In genomic region chr20:54013397-54013941, GRCh38 we compare ENCODE assay signal across 23 cellular contexts. TPM values are rescaled to one million over a fixed set of nuclear protein-coding genes. Genes with fewer than 3 reads are reported as not detected.
"Had no signal": no experiment of that assay in that cellular context is flagged by ENCODE, and none has a peak within 500 bp of the region (broad histone marks: within the 10 kb centered on the region; RNA-seq: fewer than 3 reads in every experiment).

No MANE protein-coding gene starts in this region.

- DNase-seq: activated CD4-positive, alpha-beta T cell treated with anti-CD3 and anti-CD28 coated beads for 1 hour; activated CD4-positive, alpha-beta T cell treated with anti-CD3 and anti-CD28 coated beads, Interleukin-2, amount 50 U/mL, for 1 hour; activated CD8-positive, alpha-beta T cell treated with anti-CD3 and anti-CD28 coated beads, Interleukin-2, amount 10 ng/mL, durations not matched to agents 7 days and 5 days; activated gamma-delta T cell treated with Interleukin-2 at 50 U/mL for 16 hours; aorta; effector CD8-positive, alpha-beta T cell; erythroblast; kidney glomerular epithelial cell; left ventricle myocardium inferior; naive thymus-derived CD8-positive, alpha-beta T cell; retina; stimulated activated CD4-positive, alpha-beta T cell treated with anti-CD3 and anti-CD28 coated beads, Interleukin-2, amount 100 ng/mL, for 48 hours; stimulated activated CD8-positive, alpha-beta memory T cell treated with anti-CD3 and anti-CD28 coated beads, Interleukin-4, amount 100 ng/mL, for 48 hours; stimulated activated naive B cell treated with anti-CD40 and anti-IgM and Interleukin-4, amounts not matched to agents 10 μg/mL and 1 μg/mL and 100 μg/mL, for 72 hours; tibial artery had no signal

- H3K4me1 Mint-ChIP-seq: activated naive CD4-positive, alpha-beta T cell treated with anti-CD3 and anti-CD28 coated beads, Interleukin-2, amount 50 U/mL, for 24 hours had no signal

- H3K9me3 Mint-ChIP-seq: activated naive CD4-positive, alpha-beta T cell treated with anti-CD3 and anti-CD28 coated beads, Interleukin-2, amount 50 U/mL, for 24 hours; activated T-helper 1 cell treated with anti-CD3 and anti-CD28 coated beads, Interleukin-12 subunit alpha, Interleukin-12 subunit beta, Interleukin-2, Interleukin-4 antibody, amounts not matched to agents 30 ng/mL and 10 ng/mL and 1 ng/mL, durations not matched to agents 14 hours and 24 hours and 36 hours; dendritic cell treated with granulocyte-macrophage colony-stimulating factor and Interleukin-4, amounts not matched to agents 40 ng/mL and 50 ng/mL, for 4 days; mesothelial cell of epicardium; naive thymus-derived CD8-positive, alpha-beta T cell; neural progenitor cell; stimulated activated naive B cell treated with anti-CD40 and anti-IgM and Interleukin-4, amounts not matched to agents 10 μg/mL and 1 μg/mL and 100 μg/mL, for 72 hours had no signal

- H3K36me3 ChIP-seq: left ventricle myocardium inferior, neural progenitor cell, tibial artery had no signal

- H3K27me3 Mint-ChIP-seq: dendritic cell treated with granulocyte-macrophage colony-stimulating factor and Interleukin-4, amounts not matched to agents 40 ng/mL and 50 ng/mL, for 4 days had no signal

- H3K36me3 Mint-ChIP-seq: activated naive CD4-positive, alpha-beta T cell treated with anti-CD3 and anti-CD28 coated beads, Interleukin-2, amount 50 U/mL, for 24 hours; brain; mesothelial cell of epicardium; naive thymus-derived CD8-positive, alpha-beta T cell; neural progenitor cell; stimulated activated naive B cell treated with anti-CD40 and anti-IgM and Interleukin-4, amounts not matched to agents 10 μg/mL and 1 μg/mL and 100 μg/mL, for 72 hours had no signal

- H3K27me3 ChIP-seq: neural progenitor cell, tibial artery had no signal

- H3K9me3 ChIP-seq: left ventricle myocardium inferior, tibial artery had no signal

- H3K27ac ChIP-seq: left ventricle myocardium inferior, neural progenitor cell, tibial artery had no signal

- H3K4me3 ChIP-seq: left ventricle myocardium inferior, neural progenitor cell, tibial artery had no signal

- H3K27ac Mint-ChIP-seq: activated CD8-positive, alpha-beta T cell treated with anti-CD3 and anti-CD28 coated beads, Interleukin-2, amount 10 ng/mL, durations not matched to agents 7 days and 5 days; activated naive CD4-positive, alpha-beta T cell treated with anti-CD3 and anti-CD28 coated beads, Interleukin-2, amount 50 U/mL, for 24 hours; activated T-helper 1 cell treated with anti-CD3 and anti-CD28 coated beads, Interleukin-12 subunit alpha, Interleukin-12 subunit beta, Interleukin-2, Interleukin-4 antibody, amounts not matched to agents 30 ng/mL and 10 ng/mL and 1 ng/mL, durations not matched to agents 14 hours and 24 hours and 36 hours; brain; dendritic cell treated with granulocyte-macrophage colony-stimulating factor and Interleukin-4, amounts not matched to agents 40 ng/mL and 50 ng/mL, for 4 days; mesothelial cell of epicardium; naive thymus-derived CD8-positive, alpha-beta T cell; neural progenitor cell; stimulated activated naive B cell treated with anti-CD40 and anti-IgM and Interleukin-4, amounts not matched to agents 10 μg/mL and 1 μg/mL and 100 μg/mL, for 72 hours had no signal

- H3K4me1 ChIP-seq: left ventricle myocardium inferior, tibial artery had no signal

- H3K4me3 Mint-ChIP-seq: activated CD8-positive, alpha-beta T cell treated with anti-CD3 and anti-CD28 coated beads, Interleukin-2, amount 10 ng/mL, durations not matched to agents 7 days and 5 days; activated naive CD4-positive, alpha-beta T cell treated with anti-CD3 and anti-CD28 coated beads, Interleukin-2, amount 50 U/mL, for 24 hours; activated T-helper 1 cell treated with anti-CD3 and anti-CD28 coated beads, Interleukin-12 subunit alpha, Interleukin-12 subunit beta, Interleukin-2, Interleukin-4 antibody, amounts not matched to agents 30 ng/mL and 10 ng/mL and 1 ng/mL, durations not matched to agents 14 hours and 24 hours and 36 hours; brain; dendritic cell treated with granulocyte-macrophage colony-stimulating factor and Interleukin-4, amounts not matched to agents 40 ng/mL and 50 ng/mL, for 4 days; mesothelial cell of epicardium; naive thymus-derived CD8-positive, alpha-beta T cell; neural progenitor cell; stimulated activated naive B cell treated with anti-CD40 and anti-IgM and Interleukin-4, amounts not matched to agents 10 μg/mL and 1 μg/mL and 100 μg/mL, for 72 hours had no signal

RNA-seq across cellular contexts. Expression of gene BCAS1, which starts 56.9 kb away (rescaled TPM):
- total RNA-seq: activated CD8-positive, alpha-beta T cell treated with anti-CD3 and anti-CD28 coated beads, Interleukin-2, amount 10 ng/mL, durations not matched to agents 7 days and 5 days; activated T-helper 1 cell treated with anti-CD3 and anti-CD28 coated beads, Interleukin-12 subunit alpha, Interleukin-12 subunit beta, Interleukin-2, Interleukin-4 antibody, amounts not matched to agents 30 ng/mL and 10 ng/mL and 1 ng/mL, durations not matched to agents 14 hours and 24 hours and 36 hours; cardiac septum; left ventricle myocardium inferior; lung microvascular endothelial cell; naive thymus-derived CD8-positive, alpha-beta T cell had no signal
